ENCODE assay signal across 5 cellular contexts in the genomic region with DNA sequence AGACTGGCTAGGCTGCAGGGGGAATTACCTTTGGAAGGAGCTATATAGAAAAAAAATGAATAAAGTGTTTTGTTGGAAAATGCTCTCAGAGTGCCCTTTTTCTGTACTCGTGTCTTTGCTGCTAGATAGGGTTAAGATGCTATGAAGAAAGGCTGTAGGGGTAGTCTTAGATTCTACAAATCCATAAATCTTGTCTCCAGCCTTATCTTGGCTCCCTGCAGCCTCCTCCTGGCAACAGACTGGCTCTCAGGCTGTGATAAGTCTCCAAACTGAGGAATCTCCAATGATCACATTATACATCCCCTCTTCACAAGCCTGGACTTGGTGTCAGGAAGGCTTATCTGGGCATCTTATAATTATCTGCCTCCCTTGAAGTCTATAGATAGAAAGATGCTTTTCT. TPM values are rescaled to one million over a fixed set of nuclear protein-coding genes. Genes with fewer than 3 reads are reported as not detected.
"Had no signal": no experiment of that assay in that cellular context is flagged by ENCODE, and none has a peak within 500 bp of the region (broad histone marks: within the 10 kb centered on the region; RNA-seq: fewer than 3 reads in every experiment).

No MANE protein-coding gene starts in this region.

- H3K27ac Mint-ChIP-seq: GM23338 had no signal

- H3K9me3 Mint-ChIP-seq: GM23338, H9 had no signal

- DNase-seq: H9, IMR-90, KBM-7 had no signal

- H3K4me3 Mint-ChIP-seq: GM23338, H9 had no signal

RNA-seq across cellular contexts. Expression of a gene that starts 14.5 kb away (rescaled TPM):
- total RNA-seq: HT-29, IMR-90 had no signal
